21 cellular contexts compared by ENCODE assay signal in genomic region chr1:163650624-163651023, GRCh38.
A peak's percentile ranks its signal among the peaks of the same experiment; 100 is the strongest.
DNase-seq lines count a peak whose midpoint lies in the region; ATAC-seq and TF ChIP-seq lines count a peak whose summit lies in the region.
"Had no signal": no experiment of that assay in that cellular context is flagged by ENCODE, and none has a peak within 500 bp of the region (broad histone marks: within the 10 kb centered on the region; RNA-seq: fewer than 3 reads in every experiment).

No MANE protein-coding gene starts in this region.

- no peaks in the 10 kb centered on the region for H3K4me1 ChIP-seq in breast epithelium
- peaks cover 7% of the 10 kb centered on the region for H3K4me1 ChIP-seq in mesendoderm (ENCODE audit: control insufficient read depth, low read depth, low read length)
- H3K4me1 ChIP-seq: BLaER1 treated with 17β-estradiol and CSF1 and Interleukin-3, amounts not matched to agents 10 nM and 100 nM; prostate gland; upper lobe of left lung had no signal

- intact Hi-C loops in MCF 10A (cut with micrococcal nuclease): no loop called here
- intact Hi-C loops in breast epithelium (cut with DNase I; ENCODE audit: low total_unique reads): no loop called here

- no peak for TF ChIP-seq POLR2A in breast epithelium (IDR thresholded peaks at IDR 0.05)

- no peak for TF ChIP-seq CTCF in MCF 10A (IDR thresholded peaks at IDR 0.05; ENCODE audit: unreplicated experiment)
- no peak for TF ChIP-seq CTCF in breast epithelium (IDR thresholded peaks at IDR 0.05)

- H4K5ac ChIP-seq in mesendoderm (ENCODE audit: low read length): no peak overlapping the region

- no peak for ATAC-seq in HG03378 (IDR thresholded peaks at IDR 0.05; ENCODE audit: unreplicated experiment)

- no peak overlapping the region for H2BK120ac ChIP-seq in mesendoderm (ENCODE audit: low read depth, low read length)

- no TSS peak for BruUV-seq in MCF 10A (replicated peaks; lab: Mats Ljungman, UMichigan)

- H3K56ac ChIP-seq in mesendoderm (ENCODE audit: low read length): peak overlapping the region; percentile 53

- H3K4me1 Mint-ChIP-seq in MCF 10A (ENCODE audit: insufficient read depth, unreplicated experiment): no peaks in the 10 kb centered on the region
- H3K4me1 Mint-ChIP-seq: activated naive CD8-positive, alpha-beta T cell treated with anti-CD3 and anti-CD28 coated beads for 36 hours had no signal

- H2BK15ac ChIP-seq in mesendoderm (replicated peaks; ENCODE audit: low read depth): no peak overlapping the region

- H3K4me2 ChIP-seq in mesendoderm (ENCODE audit: low read length): no peak overlapping the region
- H3K4me2 ChIP-seq: BLaER1 treated with 17β-estradiol and CSF1 and Interleukin-3, amounts not matched to agents 10 nM and 100 nM had no signal

- H3K4me3 ChIP-seq in breast epithelium: no peak overlapping the region
- H3K4me3 ChIP-seq in mesendoderm (ENCODE audit: low read length): no peak overlapping the region
- H3K4me3 ChIP-seq: BLaER1 treated with 17β-estradiol and CSF1 and Interleukin-3, amounts not matched to agents 10 nM and 100 nM; prostate gland; upper lobe of left lung had no signal

- H3K27me3 ChIP-seq in breast epithelium: no peaks in the 10 kb centered on the region
- no peaks in the 10 kb centered on the region for H3K27me3 ChIP-seq in mesendoderm (ENCODE audit: insufficient read depth, low read length, poor library complexity)
- H3K27me3 ChIP-seq: BLaER1 treated with 17β-estradiol and CSF1 and Interleukin-3, amounts not matched to agents 10 nM and 100 nM; neutrophil; upper lobe of left lung had no signal

- peaks cover 8% of the 10 kb centered on the region for H3K9me3 Mint-ChIP-seq in MCF 10A (ENCODE audit: unreplicated experiment)

- no peaks in the 10 kb centered on the region for H3K79me1 ChIP-seq in mesendoderm (ENCODE audit: low read length)

- H3K27me3 Mint-ChIP-seq in MCF 10A (ENCODE audit: insufficient read depth, unreplicated experiment): no peaks in the 10 kb centered on the region
- H3K27me3 Mint-ChIP-seq: activated naive CD8-positive, alpha-beta T cell treated with anti-CD3 and anti-CD28 coated beads for 36 hours had no signal

- POLR2A ChIA-PET in MCF 10A (lab: Yijun Ruan, JAX): no interaction called here

- peak overlapping the region; percentile 60 for H3K18ac ChIP-seq in mesendoderm (ENCODE audit: low read length)

- no peak overlapping the region for H4K8ac ChIP-seq in mesendoderm (ENCODE audit: low read depth, low read length)

- H3K9me3 ChIP-seq in breast epithelium: no peaks in the 10 kb centered on the region
- H3K9me3 ChIP-seq: BLaER1 treated with 17β-estradiol and CSF1 and Interleukin-3, amounts not matched to agents 10 nM and 100 nM; neutrophil; prostate gland; upper lobe of left lung had no signal

- H3K27ac ChIP-seq in breast epithelium: no peak overlapping the region
- H3K27ac ChIP-seq in mesendoderm (ENCODE audit: low read depth, low read length): no peak overlapping the region
- H3K27ac ChIP-seq: BLaER1 treated with 17β-estradiol and CSF1 and Interleukin-3, amounts not matched to agents 10 nM and 100 nM; neutrophil; prostate gland; upper lobe of left lung; WERI-Rb-1 had no signal

- H3K23ac ChIP-seq in mesendoderm (ENCODE audit: low read length): no peak overlapping the region

- no peak overlapping the region for H3K27ac Mint-ChIP-seq in MCF 10A (ENCODE audit: low read depth, unreplicated experiment)
- H3K27ac Mint-ChIP-seq: activated naive CD8-positive, alpha-beta T cell treated with anti-CD3 and anti-CD28 coated beads for 36 hours; H9 had no signal

- H3K36me3 Mint-ChIP-seq in MCF 10A (ENCODE audit: insufficient read depth, unreplicated experiment): no peaks in the 10 kb centered on the region
- H3K36me3 Mint-ChIP-seq: activated naive CD8-positive, alpha-beta T cell treated with anti-CD3 and anti-CD28 coated beads for 36 hours had no signal

- no peaks in the 10 kb centered on the region for H3K36me3 ChIP-seq in breast epithelium
- no peaks in the 10 kb centered on the region for H3K36me3 ChIP-seq in mesendoderm (ENCODE audit: control insufficient read depth, insufficient read depth, low read length)
- H3K36me3 ChIP-seq: BLaER1 treated with 17β-estradiol and CSF1 and Interleukin-3, amounts not matched to agents 10 nM and 100 nM; neutrophil; prostate gland; upper lobe of left lung; WERI-Rb-1 had no signal

- H3K9ac ChIP-seq in mesendoderm (ENCODE audit: low read length): no peak overlapping the region
- H3K9ac ChIP-seq: BLaER1 treated with 17β-estradiol and CSF1 and Interleukin-3, amounts not matched to agents 10 nM and 100 nM had no signal

- no peak overlapping the region for H3K4me3 Mint-ChIP-seq in MCF 10A (ENCODE audit: unreplicated experiment)
- H3K4me3 Mint-ChIP-seq: activated naive CD8-positive, alpha-beta T cell treated with anti-CD3 and anti-CD28 coated beads for 36 hours; H9 had no signal

- CTCF ChIA-PET in MCF 10A (lab: Yijun Ruan, JAX): no interaction called here

- H3K79me2 ChIP-seq in mesendoderm (ENCODE audit: control insufficient read depth, insufficient read depth, low read length): no peaks in the 10 kb centered on the region

- DNase-seq in MCF 10A (ENCODE audit: unreplicated experiment) (peak; percentile 22), breast epithelium (ENCODE audit: low spot score in 2 of 2) (no peak), NCI-H1436 (lab: John Stamatoyannopoulos, UW) (peak; percentile 55), NCI-H2171 treated with DMSO at 0.1 percent for 48 hours (lab: John Stamatoyannopoulos, UW) (peak; percentile 85), mesendoderm (peak; percentile 60), HuH-7.5 (ENCODE audit: low spot score) (no peak), OCI-M2 (lab: John Stamatoyannopoulos, UW; ENCODE audit: unreplicated experiment) (no peak)
- DNase-seq: activated CD4-positive, alpha-beta T cell treated with anti-CD3 and anti-CD28 coated beads, Interleukin-2, amount 50 U/mL, for 1 hour; activated naive CD8-positive, alpha-beta T cell treated with anti-CD3 and anti-CD28 coated beads for 36 hours; cerebellar nuclear complex; H9; mammary epithelial cell; MM.1S; RPMI8226; stimulated activated CD8-positive, alpha-beta memory T cell treated with anti-CD3 and anti-CD28 coated beads, Interleukin-4, amount 100 ng/mL, for 48 hours; upper lobe of left lung; WERI-Rb-1 had no signal

- H2BK5ac ChIP-seq in mesendoderm (ENCODE audit: low read length): peak overlapping the region; percentile 49

- no peak overlapping the region for H3K4ac ChIP-seq in mesendoderm (ENCODE audit: low read depth, low read length)

- WGBS in mesendoderm (ENCODE audit: extremely low coverage, insufficient coverage, low lambda C conversion rate): 100% methylated on average over 2 of the region's 4 CpGs

- peak overlapping the region; percentile 42 for H2AK5ac ChIP-seq in mesendoderm (ENCODE audit: low read length)

Comparison
In these comparisons a context has a peak if more than half of its experiments do, and no peak if none do; other contexts are left out.
1. DNase-seq: peak in MCF 10A (single experiment), NCI-H1436 (single experiment), NCI-H2171 treated with DMSO at 0.1 percent for 48 hours (single experiment) and mesendoderm (single experiment); none in breast epithelium (0 of 2), HuH-7.5 (single experiment) and OCI-M2 (single experiment).